8 cellular contexts compared by ENCODE assay signal in genomic region chr12:15599266-15600037, GRCh38.
DNase-seq lines count a peak whose midpoint lies in the region; ATAC-seq and TF ChIP-seq lines count a peak whose summit lies in the region.

No MANE protein-coding gene starts in this region.

- TF ChIP-seq CTCF in RWPE1 (conservative IDR thresholded peaks at IDR 0.05; ENCODE audit: low read depth) (no peak), foreskin fibroblast (IDR thresholded peaks at IDR 0.05; ENCODE audit: low read depth, low read length) (no peak), sigmoid colon (IDR thresholded peaks at IDR 0.05) (no peak)

- H3K9me2 ChIP-seq in GM23248 (ENCODE audit: insufficient read depth), result no peaks in the 10 kb centered on the region

- H3K27me3 ChIP-seq in GM23248 (replicated peaks; ENCODE audit: insufficient read depth) (no peaks in the 10 kb centered on the region), sigmoid colon (no peaks in the 10 kb centered on the region)

- H3F3A ChIP-seq in GM23248 (ENCODE audit: insufficient read depth), result peaks cover 42% of the 10 kb centered on the region

- peak overlapping the region; percentile 10 for H3K4me2 ChIP-seq in GM23248 (ENCODE audit: unreplicated experiment)

- H4K20me1 ChIP-seq in GM23248 (ENCODE audit: insufficient read depth), result no peaks in the 10 kb centered on the region

- DNase-seq in GM23248 (peak; percentile 82), RWPE1 (ENCODE audit: low spot score) (peak; percentile 15), foreskin fibroblast (peak; percentile 78 to 88), sigmoid colon (no peak), T-helper 2 cell (no peak)
- no peak for DNase-seq in stimulated activated CD4-positive, alpha-beta T cell treated with anti-CD3 and anti-CD28 coated beads, Interleukin-2, amount 100 ng/mL, for 48 hours

- H3K27ac ChIP-seq in GM23248 (peak overlapping the region; percentile 38; the same call in 1 of the 2 replicates), RWPE1 (no peak overlapping the region), sigmoid colon (peak overlapping the region in 3 of 4 donors; percentile 15 to 64 (median 43))

- no peak for TF ChIP-seq EP300 in sigmoid colon (IDR thresholded peaks at IDR 0.05)

- H3K4me1 ChIP-seq in GM23248 (ENCODE audit: insufficient read depth) (peaks cover 43% of the 10 kb centered on the region), sigmoid colon (peaks cover 0 to 12% (median 9%) of the 10 kb centered on the region in 4 donors)

- H2AFZ ChIP-seq in GM23248, result no peak overlapping the region

- TF ChIP-seq POLR2A in sigmoid colon (IDR thresholded peaks at IDR 0.05), result no peak

- POLR2A ChIA-PET in RWPE1 (lab: Yijun Ruan, JAX; ENCODE audit: low non-redundant PET), result no interaction called here

- 75 to 81% methylated on average over 4 of the region's 4 CpGs for WGBS in GM23248 (ENCODE audit: low coverage in 1 of 2, low lambda C conversion rate in 2 of 2, missing lambda C conversion rate in 2 of 2), 2 experiments
- WGBS in sigmoid colon, 2 donors, result 22 to 61% methylated on average over 4 of the region's 4 CpGs

- ATAC-seq in esophagus mucosa (no peak), HG02885 (IDR thresholded peaks at IDR 0.05; ENCODE audit: poor library complexity, unreplicated experiment) (no peak)

- H3K36me3 ChIP-seq in GM23248 (ENCODE audit: low read depth) (no peaks in the 10 kb centered on the region), sigmoid colon (no peaks in the 10 kb centered on the region)

- no peak overlapping the region for H3K9ac ChIP-seq in GM23248

- H3K9me3 ChIP-seq in GM23248 (ENCODE audit: low read depth) (no peaks in the 10 kb centered on the region), sigmoid colon (no peaks in the 10 kb centered on the region)

- intact Hi-C loops in sigmoid colon (cut with DNase I), result loop anchor here (5.0 kb wide), 1 partner anchor 193 kb away; no protein-coding TSS in a partner anchor

- CTCF ChIA-PET in RWPE1 (lab: Yijun Ruan, JAX), result interaction anchor here (0.6 to 1.0 kb wide), 3 partner anchors 9 to 378 kb away, joined by 3 read pairs; partner anchors contain the start of gene RERG

- H3K4me3 ChIP-seq in GM23248 (no peak overlapping the region), foreskin fibroblast (ENCODE audit: low read depth in 1 of 2, low read length in 2 of 2) (no peak overlapping the region), sigmoid colon (no peak overlapping the region)

- in situ Hi-C loops in GM23248 (cut with MboI), result loop anchor here (5.0 kb wide), 1 partner anchor 253 kb away; no protein-coding TSS in a partner anchor

- no peaks in the 10 kb centered on the region for H3K79me2 ChIP-seq in GM23248 (ENCODE audit: insufficient read depth)

Comparison
In these comparisons a context has a peak if more than half of its experiments do, and no peak if none do; other contexts are left out.
1. DNase-seq: peak in GM23248 (single experiment), RWPE1 (single experiment) and foreskin fibroblast (2 of 2); none in sigmoid colon (single experiment), T-helper 2 cell (0 of 5) and stimulated activated CD4-positive, alpha-beta T cell treated with anti-CD3 and anti-CD28 coated beads, Interleukin-2, amount 100 ng/mL, for 48 hours (0 of 2).